29 cellular contexts compared by ENCODE assay signal in the genomic region with DNA sequence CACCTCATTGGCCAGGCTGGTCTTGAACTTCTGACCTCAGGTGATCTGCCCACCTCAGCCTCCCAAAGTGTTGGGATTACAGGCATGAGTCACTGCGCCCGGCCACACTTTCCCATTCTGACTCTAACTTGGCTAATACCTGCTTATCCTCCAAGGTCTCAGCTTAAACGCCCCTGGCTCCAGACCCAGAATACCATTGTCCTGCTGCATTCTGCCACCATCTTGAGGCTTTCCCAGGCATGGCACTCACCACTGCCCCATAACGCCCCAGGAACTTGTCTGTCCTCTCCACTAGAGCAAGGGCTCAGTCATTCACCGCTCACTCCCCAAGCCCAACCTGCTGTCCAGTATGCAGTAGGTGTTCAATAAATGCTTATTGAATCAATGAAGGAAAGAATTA. TPM values are rescaled to one million over a fixed set of nuclear protein-coding genes. Genes with fewer than 3 reads are reported as not detected.
"Had no signal": no experiment of that assay in that cellular context is flagged by ENCODE, and none has a peak within 500 bp of the region (broad histone marks: within the 10 kb centered on the region; RNA-seq: fewer than 3 reads in every experiment).

No MANE protein-coding gene starts in this region.

- H3K4me3 ChIP-seq: dorsolateral prefrontal cortex, heart left ventricle, lung, right atrium auricular region, sigmoid colon, stomach, thoracic aorta, transverse colon had no signal

- FAIRE-seq: endometrium, frontal cortex, small intestine, urothelium cell line had no signal

- H3K27ac ChIP-seq: heart left ventricle, right atrium auricular region, sigmoid colon, stomach, thoracic aorta, transverse colon had no signal

- H3K4me3 Mint-ChIP-seq: nephron had no signal

- H3K27me3 ChIP-seq: dorsolateral prefrontal cortex, heart left ventricle, right atrium auricular region, sigmoid colon, stomach, transverse colon had no signal

- ATAC-seq: esophagus mucosa, heart left ventricle, left colon, left ventricle myocardium superior had no signal

- H3K4me1 Mint-ChIP-seq: naive B cell had no signal

- H3K36me3 ChIP-seq: heart left ventricle, right atrium auricular region, sigmoid colon, stomach, thoracic aorta, transverse colon had no signal

- H3K36me3 Mint-ChIP-seq: naive B cell had no signal

- DNase-seq: cortex of kidney; dorsolateral prefrontal cortex; effector CD8-positive, alpha-beta T cell; hippocampal formation; left colon; left ventricle myocardium superior; mesenchymal stem cell; naive B cell; sigmoid colon; small intestine; stimulated activated CD4-positive, alpha-beta T cell treated with anti-CD3 and anti-CD28 coated beads, Interleukin-12 subunit alpha, Interleukin-12 subunit beta, amount 100 ng/mL, for 4 hours; stimulated activated naive CD4-positive, alpha-beta T cell; stomach; substantia nigra; transverse colon had no signal

- H3K9me3 Mint-ChIP-seq: nephron had no signal

- H3K27ac Mint-ChIP-seq: nephron had no signal

- H3K9me3 ChIP-seq: heart left ventricle, right atrium auricular region, sigmoid colon, stomach, thoracic aorta, transverse colon had no signal

RNA-seq across cellular contexts. Expression of a gene that starts 39.8 kb away (rescaled TPM):
- total RNA-seq: glomerular endothelial cell, kidney epithelial cell, osteocyte, pulmonary artery endothelial cell had no signal

RNA-seq across cellular contexts. Expression of a gene that starts 53.0 kb away (rescaled TPM):
- total RNA-seq: pulmonary artery endothelial cell had no signal

RNA-seq across cellular contexts. Expression of a gene that starts 59.9 kb away (rescaled TPM):
- total RNA-seq: esophagus mucosa, fibroblast of lung, glomerular endothelial cell, heart left ventricle, kidney epithelial cell, left ventricle myocardium superior, osteocyte, pulmonary artery endothelial cell, right atrium auricular region, sigmoid colon, thoracic aorta had no signal
- polyA plus RNA-seq: heart left ventricle, stomach had no signal
